29 cellular contexts compared by ENCODE assay signal in the genomic region with DNA sequence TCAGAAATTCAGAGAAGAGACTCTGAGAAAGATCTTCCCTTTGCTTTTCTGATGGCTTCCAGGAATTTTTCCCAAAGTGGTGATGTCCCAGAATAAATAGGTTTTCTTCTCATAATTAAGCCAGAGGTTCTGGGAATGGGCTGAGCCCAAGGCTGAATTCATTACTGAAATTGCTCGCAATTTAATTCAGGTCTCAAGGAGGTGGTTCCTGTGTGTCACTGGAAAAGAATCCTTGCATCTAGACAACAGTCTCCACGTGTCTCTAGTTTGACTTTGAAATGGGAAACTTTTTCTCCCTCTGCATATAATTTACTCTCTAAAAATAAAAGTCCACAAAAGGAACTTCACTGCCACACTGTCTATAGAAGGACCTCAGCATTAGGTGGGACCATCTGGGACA.
"Had no signal": no experiment of that assay in that cellular context is flagged by ENCODE, and none has a peak within 500 bp of the region (broad histone marks: within the 10 kb centered on the region; RNA-seq: fewer than 3 reads in every experiment).

No MANE protein-coding gene starts in this region.

- H2AFZ ChIP-seq: hepatocyte had no signal

- H3K27me3 ChIP-seq: brain microvascular endothelial cell, hepatocyte, right atrium auricular region, spleen had no signal

- H3K4me3 Mint-ChIP-seq: activated CD4-positive, alpha-beta T cell treated with anti-CD3 and anti-CD28 coated beads, Interleukin-2, amount 10 ng/mL, durations not matched to agents 7 days and 5 days; activated CD8-positive, alpha-beta memory T cell treated with anti-CD3 and anti-CD28 coated beads, Interleukin-2, amount 10 ng/mL, durations not matched to agents 7 days and 5 days; activated CD8-positive, alpha-beta T cell treated with anti-CD3 and anti-CD28 coated beads for 36 hours; activated naive CD8-positive, alpha-beta T cell treated with anti-CD3 and anti-CD28 coated beads, Interleukin-2, amount 50 U/mL, for 24 hours; immature natural killer cell; natural killer cell treated with Interleukin-12 subunit alpha and Interleukin-12 subunit beta and Interleukin-15 and Interleukin-18, amount 100 ng/mL, for 72 hours; T-helper 2 cell treated with Interferon-gamma antibody and Interleukin-4, amounts not matched to agents 5 μg/mL and 100 μg/mL, for 36 hours; type B pancreatic cell had no signal

- H3K4me1 ChIP-seq: left ventricle myocardium inferior, prostate gland, right atrium auricular region, spleen had no signal

- H3K27ac ChIP-seq: brain microvascular endothelial cell, hepatocyte, left ventricle myocardium inferior, prostate gland, right atrium auricular region, spleen, thoracic aorta, WERI-Rb-1 had no signal

- H3K9me3 ChIP-seq: left ventricle myocardium inferior, prostate gland, right atrium auricular region, thoracic aorta had no signal

- H3K36me3 Mint-ChIP-seq: immature natural killer cell; natural killer cell treated with Interleukin-12 subunit alpha and Interleukin-12 subunit beta and Interleukin-15 and Interleukin-18, amount 100 ng/mL, for 72 hours had no signal

- ATAC-seq: activated CD8-positive, alpha-beta memory T cell treated with anti-CD3 and anti-CD28 coated beads, Interleukin-2, amount 10 ng/mL, durations not matched to agents 7 days and 5 days; activated CD8-positive, alpha-beta T cell treated with anti-CD3 and anti-CD28 coated beads for 36 hours; activated naive CD8-positive, alpha-beta T cell treated with anti-CD3 and anti-CD28 coated beads, Interleukin-2, amount 50 U/mL, for 24 hours; esophagus mucosa; natural killer cell treated with Interleukin-12 subunit alpha and Interleukin-12 subunit beta and Interleukin-15 and Interleukin-18, amount 100 ng/mL, for 72 hours had no signal

- H3K4me3 ChIP-seq: hepatocyte, left ventricle myocardium inferior, prostate gland, right atrium auricular region, spleen, thoracic aorta had no signal

- H3K4me1 Mint-ChIP-seq: immature natural killer cell had no signal

- H3K27me3 Mint-ChIP-seq: type B pancreatic cell had no signal

- H3K9me3 Mint-ChIP-seq: activated CD8-positive, alpha-beta T cell treated with anti-CD3 and anti-CD28 coated beads for 36 hours; activated naive CD8-positive, alpha-beta T cell treated with anti-CD3 and anti-CD28 coated beads, Interleukin-2, amount 50 U/mL, for 24 hours; immature natural killer cell; natural killer cell treated with Interleukin-12 subunit alpha and Interleukin-12 subunit beta and Interleukin-15 and Interleukin-18, amount 100 ng/mL, for 72 hours; T-helper 2 cell treated with Interferon-gamma antibody and Interleukin-4, amounts not matched to agents 5 μg/mL and 100 μg/mL, for 36 hours; type B pancreatic cell had no signal

- H3K27ac Mint-ChIP-seq: activated CD4-positive, alpha-beta T cell treated with anti-CD3 and anti-CD28 coated beads, Interleukin-2, amount 10 ng/mL, durations not matched to agents 7 days and 5 days; activated CD8-positive, alpha-beta memory T cell treated with anti-CD3 and anti-CD28 coated beads, Interleukin-2, amount 10 ng/mL, durations not matched to agents 7 days and 5 days; activated CD8-positive, alpha-beta T cell treated with anti-CD3 and anti-CD28 coated beads for 36 hours; activated naive CD8-positive, alpha-beta T cell treated with anti-CD3 and anti-CD28 coated beads, Interleukin-2, amount 50 U/mL, for 24 hours; immature natural killer cell; natural killer cell treated with Interleukin-12 subunit alpha and Interleukin-12 subunit beta and Interleukin-15 and Interleukin-18, amount 100 ng/mL, for 72 hours; T-helper 2 cell treated with Interferon-gamma antibody and Interleukin-4, amounts not matched to agents 5 μg/mL and 100 μg/mL, for 36 hours; type B pancreatic cell had no signal

- H3K4me2 ChIP-seq: hepatocyte had no signal

- H3K79me2 ChIP-seq: hepatocyte had no signal

- H3K36me3 ChIP-seq: brain microvascular endothelial cell, left ventricle myocardium inferior, prostate gland, right atrium auricular region, spleen, thoracic aorta, WERI-Rb-1 had no signal

- DNase-seq: activated CD4-positive, alpha-beta T cell treated with anti-CD3 and anti-CD28 coated beads, Interleukin-2, amount 10 ng/mL, durations not matched to agents 7 days and 5 days; activated CD4-positive, CD25-positive, alpha-beta regulatory T cell treated with anti-CD3 and anti-CD28 coated beads, Interleukin-2, amount 50 U/mL, for 72 hours; activated CD8-positive, alpha-beta memory T cell treated with anti-CD3 and anti-CD28 coated beads, Interleukin-2, amount 10 ng/mL, durations not matched to agents 7 days and 5 days; activated CD8-positive, alpha-beta T cell treated with anti-CD3 and anti-CD28 coated beads for 36 hours; activated effector memory CD4-positive, alpha-beta T cell treated with anti-CD3 and anti-CD28 coated beads, Interleukin-2, amount 50 U/mL, for 16 hours; activated naive CD4-positive, alpha-beta T cell treated with anti-CD3 and anti-CD28 coated beads, Interleukin-2, amount 50 U/mL, for 16 hours; activated naive CD8-positive, alpha-beta T cell treated with anti-CD3 and anti-CD28 coated beads, Interleukin-2, amount 50 U/mL, for 24 hours; activated T-cell treated with anti-CD3 and anti-CD28 coated beads for 4 hours; anterior cingulate cortex; brain microvascular endothelial cell; caudate nucleus; effector memory CD4-positive, alpha-beta T cell; glutamatergic neuron; immature natural killer cell; kidney glomerular epithelial cell; left ventricle myocardium inferior; midbrain; spleen; stimulated activated CD4-positive, alpha-beta T cell treated with anti-CD3 and anti-CD28 coated beads, Interleukin-4, amount 100 ng/mL, for 1 hour; stimulated activated naive CD4-positive, alpha-beta T cell; WERI-Rb-1 had no signal
